Comparison of ENCODE assay signal across 1 cellular context in the genomic region with DNA sequence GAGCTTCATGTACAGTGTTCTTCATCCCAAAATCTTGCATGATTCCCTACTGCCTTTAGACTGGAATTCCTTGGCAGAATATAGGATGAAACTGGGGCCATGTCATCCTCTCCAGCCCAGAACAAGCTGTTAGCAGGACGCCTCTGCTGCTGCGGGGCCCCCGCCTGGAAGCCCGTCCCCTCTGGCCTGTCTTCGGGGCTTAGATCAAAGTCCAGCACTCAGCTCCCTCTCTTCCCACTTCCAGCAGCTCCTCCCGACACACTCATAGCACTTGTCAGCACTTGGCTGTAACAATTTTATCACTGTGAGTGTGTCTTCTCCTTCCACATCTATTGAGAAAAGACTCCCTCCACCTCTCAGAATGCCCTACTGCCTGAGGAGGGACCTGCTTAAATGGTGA.
TF ChIP-seq lines count a peak whose summit lies in the region.

No MANE protein-coding gene starts in this region.

TF ChIP-seq in HepG2, 621 proteins besides CTCF, POLR2A, EP300 and RAD21 (continued from another document):
- TF ChIP-seq, protein P1, sequence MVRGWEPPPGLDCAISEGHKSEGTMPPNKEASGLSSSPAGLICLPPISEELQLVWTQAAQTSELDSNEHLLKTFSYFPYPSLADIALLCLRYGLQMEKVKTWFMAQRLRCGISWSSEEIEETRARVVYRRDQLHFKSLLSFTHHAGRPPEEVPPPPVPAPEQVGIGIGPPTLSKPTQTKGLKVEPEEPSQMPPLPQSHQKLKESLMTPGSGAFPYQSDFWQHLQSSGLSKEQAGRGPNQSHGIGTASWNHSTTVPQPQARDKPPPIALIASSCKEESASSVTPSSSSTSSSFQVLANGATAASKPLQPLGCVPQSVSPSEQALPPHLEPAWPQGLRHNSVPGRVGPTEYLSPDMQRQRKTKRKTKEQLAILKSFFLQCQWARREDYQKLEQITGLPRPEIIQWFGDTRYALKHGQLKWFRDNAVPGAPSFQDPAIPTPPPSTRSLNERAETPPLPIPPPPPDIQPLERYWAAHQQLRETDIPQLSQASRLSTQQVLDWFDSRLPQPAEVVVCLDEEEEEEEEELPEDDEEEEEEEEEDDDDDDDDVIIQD (CRISPR knock-in tag; IDR thresholded peaks at IDR 0.05; ENCODE audit: low read depth): no peak
- no peak for TF ChIP-seq ZNF12 (CRISPR knock-in tag; IDR thresholded peaks at IDR 0.05)
- no peak for TF ChIP-seq PHF21A (CRISPR knock-in tag; IDR thresholded peaks at IDR 0.05)
- TF ChIP-seq ZNF792 (CRISPR knock-in tag; IDR thresholded peaks at IDR 0.05): no peak
- TF ChIP-seq ZNF574 (CRISPR knock-in tag; IDR thresholded peaks at IDR 0.05): no peak
